In the genomic region with DNA sequence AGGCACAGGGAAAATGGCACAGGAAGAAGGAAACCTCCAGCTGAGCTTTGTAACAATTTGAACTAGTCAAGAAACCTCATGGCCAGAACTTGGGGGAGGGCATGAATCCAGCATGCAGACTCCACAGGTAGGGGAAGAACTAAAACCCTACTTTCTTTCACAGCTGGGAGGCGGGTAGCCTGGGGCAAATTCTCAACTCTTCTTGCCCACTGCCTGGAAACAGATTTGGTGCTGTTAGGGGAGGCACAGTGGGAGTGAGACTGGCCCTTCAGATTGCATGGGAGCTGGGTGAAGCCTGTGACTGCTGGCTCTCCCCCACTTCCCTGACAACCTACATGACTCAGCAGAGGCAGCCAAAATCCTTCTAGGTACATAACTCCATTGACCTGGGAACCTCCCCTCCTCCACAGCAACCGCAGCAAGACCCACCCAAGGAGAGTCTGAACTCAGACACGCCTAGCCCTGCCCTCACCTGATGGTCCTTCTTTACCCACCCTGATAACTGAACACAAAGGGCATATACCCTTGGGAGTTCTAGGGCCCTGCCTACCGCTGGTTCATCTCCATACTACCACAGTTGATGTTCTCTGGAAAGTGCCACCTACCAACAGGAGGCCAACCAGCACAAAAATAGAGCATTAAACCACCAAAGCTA, we compare ENCODE assay signal across 1 cellular context.
TF ChIP-seq lines count a peak whose summit lies in the region.

No MANE protein-coding gene starts in this region.

TF ChIP-seq in H1, 55 proteins besides CTCF, POLR2A, EP300 and RAD21:
- no peak for TF ChIP-seq SP1 (IDR thresholded peaks at IDR 0.05; ENCODE audit: low read depth, low read length)
- no peak for TF ChIP-seq RXRA (IDR thresholded peaks at IDR 0.05; ENCODE audit: insufficient read depth, low read depth, low read length)
- no peak for TF ChIP-seq YY1 (IDR thresholded peaks at IDR 0.05; ENCODE audit: low read depth, low read length)
- TF ChIP-seq SUZ12 (IDR thresholded peaks at IDR 0.05; ENCODE audit: low read length): no peak
- TF ChIP-seq, protein P1, sequence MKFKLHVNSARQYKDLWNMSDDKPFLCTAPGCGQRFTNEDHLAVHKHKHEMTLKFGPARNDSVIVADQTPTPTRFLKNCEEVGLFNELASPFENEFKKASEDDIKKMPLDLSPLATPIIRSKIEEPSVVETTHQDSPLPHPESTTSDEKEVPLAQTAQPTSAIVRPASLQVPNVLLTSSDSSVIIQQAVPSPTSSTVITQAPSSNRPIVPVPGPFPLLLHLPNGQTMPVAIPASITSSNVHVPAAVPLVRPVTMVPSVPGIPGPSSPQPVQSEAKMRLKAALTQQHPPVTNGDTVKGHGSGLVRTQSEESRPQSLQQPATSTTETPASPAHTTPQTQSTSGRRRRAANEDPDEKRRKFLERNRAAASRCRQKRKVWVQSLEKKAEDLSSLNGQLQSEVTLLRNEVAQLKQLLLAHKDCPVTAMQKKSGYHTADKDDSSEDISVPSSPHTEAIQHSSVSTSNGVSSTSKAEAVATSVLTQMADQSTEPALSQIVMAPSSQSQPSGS (IDR thresholded peaks at IDR 0.05; ENCODE audit: low read length): no peak
- no peak for TF ChIP-seq SIX5 (IDR thresholded peaks at IDR 0.05; ENCODE audit: low read depth, low read length)
- TF ChIP-seq MAFK (IDR thresholded peaks at IDR 0.05; ENCODE audit: low read depth, low read length): no peak
- no peak for TF ChIP-seq NANOG (IDR thresholded peaks at IDR 0.05; ENCODE audit: insufficient read depth, low read depth, low read length, poor library complexity, severe bottlenecking)
- TF ChIP-seq CTBP2 (IDR thresholded peaks at IDR 0.05; ENCODE audit: borderline replicate concordance, insufficient read depth, insufficient read length, low read length): no peak
- TF ChIP-seq RNF2 (IDR thresholded peaks at IDR 0.05; ENCODE audit: borderline replicate concordance, low read depth, low read length, missing control alignments, poor library complexity, severe bottlenecking): no peak
- no peak for TF ChIP-seq ASH2L (IDR thresholded peaks at IDR 0.05; ENCODE audit: low read length)
- TF ChIP-seq SIRT6 (IDR thresholded peaks at IDR 0.05; ENCODE audit: low read length): no peak
- no peak for TF ChIP-seq CEBPB (IDR thresholded peaks at IDR 0.05; ENCODE audit: low read depth, low read length)
- no peak for TF ChIP-seq CHD1 (IDR thresholded peaks at IDR 0.05; ENCODE audit: low read depth, low read length)
- TF ChIP-seq, protein P2, sequence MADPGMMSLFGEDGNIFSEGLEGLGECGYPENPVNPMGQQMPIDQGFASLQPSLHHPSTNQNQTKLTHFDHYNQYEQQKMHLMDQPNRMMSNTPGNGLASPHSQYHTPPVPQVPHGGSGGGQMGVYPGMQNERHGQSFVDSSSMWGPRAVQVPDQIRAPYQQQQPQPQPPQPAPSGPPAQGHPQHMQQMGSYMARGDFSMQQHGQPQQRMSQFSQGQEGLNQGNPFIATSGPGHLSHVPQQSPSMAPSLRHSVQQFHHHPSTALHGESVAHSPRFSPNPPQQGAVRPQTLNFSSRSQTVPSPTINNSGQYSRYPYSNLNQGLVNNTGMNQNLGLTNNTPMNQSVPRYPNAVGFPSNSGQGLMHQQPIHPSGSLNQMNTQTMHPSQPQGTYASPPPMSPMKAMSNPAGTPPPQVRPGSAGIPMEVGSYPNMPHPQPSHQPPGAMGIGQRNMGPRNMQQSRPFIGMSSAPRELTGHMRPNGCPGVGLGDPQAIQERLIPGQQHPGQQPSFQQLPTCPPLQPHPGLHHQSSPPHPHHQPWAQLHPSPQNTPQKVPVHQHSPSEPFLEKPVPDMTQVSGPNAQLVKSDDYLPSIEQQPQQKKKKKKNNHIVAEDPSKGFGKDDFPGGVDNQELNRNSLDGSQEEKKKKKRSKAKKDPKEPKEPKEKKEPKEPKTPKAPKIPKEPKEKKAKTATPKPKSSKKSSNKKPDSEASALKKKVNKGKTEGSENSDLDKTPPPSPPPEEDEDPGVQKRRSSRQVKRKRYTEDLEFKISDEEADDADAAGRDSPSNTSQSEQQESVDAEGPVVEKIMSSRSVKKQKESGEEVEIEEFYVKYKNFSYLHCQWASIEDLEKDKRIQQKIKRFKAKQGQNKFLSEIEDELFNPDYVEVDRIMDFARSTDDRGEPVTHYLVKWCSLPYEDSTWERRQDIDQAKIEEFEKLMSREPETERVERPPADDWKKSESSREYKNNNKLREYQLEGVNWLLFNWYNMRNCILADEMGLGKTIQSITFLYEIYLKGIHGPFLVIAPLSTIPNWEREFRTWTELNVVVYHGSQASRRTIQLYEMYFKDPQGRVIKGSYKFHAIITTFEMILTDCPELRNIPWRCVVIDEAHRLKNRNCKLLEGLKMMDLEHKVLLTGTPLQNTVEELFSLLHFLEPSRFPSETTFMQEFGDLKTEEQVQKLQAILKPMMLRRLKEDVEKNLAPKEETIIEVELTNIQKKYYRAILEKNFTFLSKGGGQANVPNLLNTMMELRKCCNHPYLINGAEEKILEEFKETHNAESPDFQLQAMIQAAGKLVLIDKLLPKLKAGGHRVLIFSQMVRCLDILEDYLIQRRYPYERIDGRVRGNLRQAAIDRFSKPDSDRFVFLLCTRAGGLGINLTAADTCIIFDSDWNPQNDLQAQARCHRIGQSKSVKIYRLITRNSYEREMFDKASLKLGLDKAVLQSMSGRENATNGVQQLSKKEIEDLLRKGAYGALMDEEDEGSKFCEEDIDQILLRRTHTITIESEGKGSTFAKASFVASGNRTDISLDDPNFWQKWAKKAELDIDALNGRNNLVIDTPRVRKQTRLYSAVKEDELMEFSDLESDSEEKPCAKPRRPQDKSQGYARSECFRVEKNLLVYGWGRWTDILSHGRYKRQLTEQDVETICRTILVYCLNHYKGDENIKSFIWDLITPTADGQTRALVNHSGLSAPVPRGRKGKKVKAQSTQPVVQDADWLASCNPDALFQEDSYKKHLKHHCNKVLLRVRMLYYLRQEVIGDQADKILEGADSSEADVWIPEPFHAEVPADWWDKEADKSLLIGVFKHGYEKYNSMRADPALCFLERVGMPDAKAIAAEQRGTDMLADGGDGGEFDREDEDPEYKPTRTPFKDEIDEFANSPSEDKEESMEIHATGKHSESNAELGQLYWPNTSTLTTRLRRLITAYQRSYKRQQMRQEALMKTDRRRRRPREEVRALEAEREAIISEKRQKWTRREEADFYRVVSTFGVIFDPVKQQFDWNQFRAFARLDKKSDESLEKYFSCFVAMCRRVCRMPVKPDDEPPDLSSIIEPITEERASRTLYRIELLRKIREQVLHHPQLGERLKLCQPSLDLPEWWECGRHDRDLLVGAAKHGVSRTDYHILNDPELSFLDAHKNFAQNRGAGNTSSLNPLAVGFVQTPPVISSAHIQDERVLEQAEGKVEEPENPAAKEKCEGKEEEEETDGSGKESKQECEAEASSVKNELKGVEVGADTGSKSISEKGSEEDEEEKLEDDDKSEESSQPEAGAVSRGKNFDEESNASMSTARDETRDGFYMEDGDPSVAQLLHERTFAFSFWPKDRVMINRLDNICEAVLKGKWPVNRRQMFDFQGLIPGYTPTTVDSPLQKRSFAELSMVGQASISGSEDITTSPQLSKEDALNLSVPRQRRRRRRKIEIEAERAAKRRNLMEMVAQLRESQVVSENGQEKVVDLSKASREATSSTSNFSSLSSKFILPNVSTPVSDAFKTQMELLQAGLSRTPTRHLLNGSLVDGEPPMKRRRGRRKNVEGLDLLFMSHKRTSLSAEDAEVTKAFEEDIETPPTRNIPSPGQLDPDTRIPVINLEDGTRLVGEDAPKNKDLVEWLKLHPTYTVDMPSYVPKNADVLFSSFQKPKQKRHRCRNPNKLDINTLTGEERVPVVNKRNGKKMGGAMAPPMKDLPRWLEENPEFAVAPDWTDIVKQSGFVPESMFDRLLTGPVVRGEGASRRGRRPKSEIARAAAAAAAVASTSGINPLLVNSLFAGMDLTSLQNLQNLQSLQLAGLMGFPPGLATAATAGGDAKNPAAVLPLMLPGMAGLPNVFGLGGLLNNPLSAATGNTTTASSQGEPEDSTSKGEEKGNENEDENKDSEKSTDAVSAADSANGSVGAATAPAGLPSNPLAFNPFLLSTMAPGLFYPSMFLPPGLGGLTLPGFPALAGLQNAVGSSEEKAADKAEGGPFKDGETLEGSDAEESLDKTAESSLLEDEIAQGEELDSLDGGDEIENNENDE (IDR thresholded peaks at IDR 0.05; ENCODE audit: insufficient replicate concordance, low read length): no peak
- TF ChIP-seq SRF (IDR thresholded peaks at IDR 0.05; ENCODE audit: low read depth, low read length): no peak
- TF ChIP-seq, protein P3, sequence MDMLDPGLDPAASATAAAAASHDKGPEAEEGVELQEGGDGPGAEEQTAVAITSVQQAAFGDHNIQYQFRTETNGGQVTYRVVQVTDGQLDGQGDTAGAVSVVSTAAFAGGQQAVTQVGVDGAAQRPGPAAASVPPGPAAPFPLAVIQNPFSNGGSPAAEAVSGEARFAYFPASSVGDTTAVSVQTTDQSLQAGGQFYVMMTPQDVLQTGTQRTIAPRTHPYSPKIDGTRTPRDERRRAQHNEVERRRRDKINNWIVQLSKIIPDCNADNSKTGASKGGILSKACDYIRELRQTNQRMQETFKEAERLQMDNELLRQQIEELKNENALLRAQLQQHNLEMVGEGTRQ (IDR thresholded peaks at IDR 0.05; ENCODE audit: low read length): no peak
- no peak for TF ChIP-seq TEAD4 (IDR thresholded peaks at IDR 0.05; ENCODE audit: low read depth, low read length)
- TF ChIP-seq TAF7 (optimal IDR thresholded peaks at IDR 0.05; ENCODE audit: borderline replicate concordance, low read depth, low read length): no peak
- TF ChIP-seq JUN (IDR thresholded peaks at IDR 0.05; ENCODE audit: low read depth, low read length): no peak
